18 cellular contexts compared by ENCODE assay signal in genomic region chr2:64217198-64217869, GRCh38.
A peak's percentile ranks its signal among the peaks of the same experiment; 100 is the strongest.
DNase-seq lines count a peak whose midpoint lies in the region; ATAC-seq and TF ChIP-seq lines count a peak whose summit lies in the region.
"Had no signal": no experiment of that assay in that cellular context is flagged by ENCODE, and none has a peak within 500 bp of the region (broad histone marks: within the 10 kb centered on the region; RNA-seq: fewer than 3 reads in every experiment).

No MANE protein-coding gene starts in this region.

- H3K27me3 ChIP-seq in OCI-LY1 (ENCODE audit: insufficient read depth, low read length) (no peaks in the 10 kb centered on the region), endodermal cell (ENCODE audit: control insufficient read depth, insufficient read depth, low read length, poor library complexity, severe bottlenecking) (no peaks in the 10 kb centered on the region)
- H3K27me3 ChIP-seq: BLaER1, SJSA1 had no signal

- 94% methylated on average over 7 to 9 of the region's 9 CpGs for WGBS in endodermal cell (ENCODE audit: insufficient coverage in 1 of 2, insufficient read length in 1 of 2), 2 experiments

- H3K27ac ChIP-seq in OCI-LY1 (ENCODE audit: low read depth, low read length, poor library complexity, severe bottlenecking) (peak overlapping the region; percentile 2), endodermal cell (ENCODE audit: low read depth, low read length) (no peak overlapping the region)
- H3K27ac ChIP-seq: BLaER1, SJSA1 had no signal

- no peak overlapping the region for H2AFZ ChIP-seq in OCI-LY1 (ENCODE audit: low read length)

- H3F3A ChIP-seq in OCI-LY1 (ENCODE audit: insufficient read depth, low read length), result peaks cover 8% of the 10 kb centered on the region; the same call in 1 of the 2 replicates

- no peaks in the 10 kb centered on the region for H3K79me2 ChIP-seq in OCI-LY1 (ENCODE audit: insufficient read depth, low read length)

- H3K36me3 Mint-ChIP-seq in activated naive CD4-positive, alpha-beta T cell treated with anti-CD3 and anti-CD28 coated beads, Interleukin-2, amount 50 U/mL, for 24 hours, result no peaks in the 10 kb centered on the region
- H3K36me3 Mint-ChIP-seq in activated naive CD4-positive, alpha-beta T cell treated with anti-CD3 and anti-CD28 coated beads, Interleukin-2, amount 50 U/mL, for 72 hours, result no peaks in the 10 kb centered on the region
- H3K36me3 Mint-ChIP-seq in endodermal cell (ENCODE audit: low read depth), result no peaks in the 10 kb centered on the region
- no peaks in the 10 kb centered on the region for H3K36me3 Mint-ChIP-seq in stimulated activated memory B cell treated with anti-CD40 and anti-IgM and Interleukin-4, amounts not matched to agents 10 μg/mL and 1 μg/mL and 100 μg/mL, for 72 hours

- no peaks in the 10 kb centered on the region for H3K9me2 ChIP-seq in OCI-LY1 (ENCODE audit: low read depth, low read length)

- H3K4me3 Mint-ChIP-seq in activated naive CD4-positive, alpha-beta T cell treated with anti-CD3 and anti-CD28 coated beads, Interleukin-2, amount 50 U/mL, for 24 hours, result no peak overlapping the region
- no peak overlapping the region for H3K4me3 Mint-ChIP-seq in endodermal cell
- no peak overlapping the region for H3K4me3 Mint-ChIP-seq in stimulated activated memory B cell treated with anti-CD40 and anti-IgM and Interleukin-4, amounts not matched to agents 10 μg/mL and 1 μg/mL and 100 μg/mL, for 72 hours

- H3K9me3 Mint-ChIP-seq in activated naive CD4-positive, alpha-beta T cell treated with anti-CD3 and anti-CD28 coated beads, Interleukin-2, amount 50 U/mL, for 24 hours, result no peaks in the 10 kb centered on the region
- H3K9me3 Mint-ChIP-seq in activated naive CD4-positive, alpha-beta T cell treated with anti-CD3 and anti-CD28 coated beads, Interleukin-2, amount 50 U/mL, for 72 hours, result peaks cover 3 to 4% of the 10 kb centered on the region in 2 donors
- no peaks in the 10 kb centered on the region for H3K9me3 Mint-ChIP-seq in endodermal cell
- peaks cover 5% of the 10 kb centered on the region for H3K9me3 Mint-ChIP-seq in stimulated activated memory B cell treated with anti-CD40 and anti-IgM and Interleukin-4, amounts not matched to agents 10 μg/mL and 1 μg/mL and 100 μg/mL, for 72 hours

- H3K36me3 ChIP-seq in OCI-LY1 (ENCODE audit: insufficient read depth, low read length) (no peaks in the 10 kb centered on the region), endodermal cell (ENCODE audit: control insufficient read depth, insufficient read depth, low read length) (no peaks in the 10 kb centered on the region)
- H3K36me3 ChIP-seq: BLaER1, SJSA1 had no signal

- H3K27me3 Mint-ChIP-seq in activated naive CD4-positive, alpha-beta T cell treated with anti-CD3 and anti-CD28 coated beads, Interleukin-2, amount 50 U/mL, for 24 hours, result no peaks in the 10 kb centered on the region
- H3K27me3 Mint-ChIP-seq in endodermal cell (ENCODE audit: insufficient read depth), result no peaks in the 10 kb centered on the region
- no peaks in the 10 kb centered on the region for H3K27me3 Mint-ChIP-seq in stimulated activated memory B cell treated with anti-CD40 and anti-IgM and Interleukin-4, amounts not matched to agents 10 μg/mL and 1 μg/mL and 100 μg/mL, for 72 hours

- ATAC-seq in activated naive CD4-positive, alpha-beta T cell treated with anti-CD3 and anti-CD28 coated beads, Interleukin-2, amount 50 U/mL, for 72 hours, result no peak
- no peak for ATAC-seq in stimulated activated memory B cell treated with anti-CD40 and anti-IgM and Interleukin-4, amounts not matched to agents 10 μg/mL and 1 μg/mL and 100 μg/mL, for 72 hours
- ATAC-seq in GM18868 (IDR thresholded peaks at IDR 0.05; ENCODE audit: unreplicated experiment) (no peak), GM21576 (IDR thresholded peaks at IDR 0.05; ENCODE audit: unreplicated experiment) (no peak)
- ATAC-seq: GM12878 had no signal

- peaks cover 64% of the 10 kb centered on the region for H3K4me1 ChIP-seq in OCI-LY1 (ENCODE audit: insufficient read depth, low read length, severe bottlenecking)
- H3K4me1 ChIP-seq in endodermal cell (ENCODE audit: control insufficient read depth, insufficient read depth, low read length), result peaks cover 10% of the 10 kb centered on the region

- DNase-seq in activated naive CD4-positive, alpha-beta T cell treated with anti-CD3 and anti-CD28 coated beads, Interleukin-2, amount 50 U/mL, for 72 hours (ENCODE audit: low spot score in 2 of 2), result no peak
- DNase-seq in endodermal cell, result no peak
- no peak for DNase-seq in stimulated activated naive CD4-positive, alpha-beta T cell (lab: John Stamatoyannopoulos, UW)
- DNase-seq: 8988T, DMS 273 treated with DMSO at 0.1 percent for 48 hours, GDM1, H7, IMR-90, NCI-H187, NCI-H69 had no signal

- no peak overlapping the region for H3K9ac ChIP-seq in OCI-LY1 (ENCODE audit: low read length)
- no peak overlapping the region for H3K9ac ChIP-seq in endodermal cell (ENCODE audit: extremely low read depth, low read length, poor library complexity, severe bottlenecking)
- H3K9ac ChIP-seq: BLaER1 had no signal

- H3K27ac Mint-ChIP-seq in activated naive CD4-positive, alpha-beta T cell treated with anti-CD3 and anti-CD28 coated beads, Interleukin-2, amount 50 U/mL, for 24 hours, result peak overlapping the region; percentile 23
- no peak overlapping the region for H3K27ac Mint-ChIP-seq in activated naive CD4-positive, alpha-beta T cell treated with anti-CD3 and anti-CD28 coated beads, Interleukin-2, amount 50 U/mL, for 72 hours
- no peak overlapping the region for H3K27ac Mint-ChIP-seq in endodermal cell
- peak overlapping the region; percentile 98 for H3K27ac Mint-ChIP-seq in stimulated activated memory B cell treated with anti-CD40 and anti-IgM and Interleukin-4, amounts not matched to agents 10 μg/mL and 1 μg/mL and 100 μg/mL, for 72 hours

- H3K4me1 Mint-ChIP-seq in activated naive CD4-positive, alpha-beta T cell treated with anti-CD3 and anti-CD28 coated beads, Interleukin-2, amount 50 U/mL, for 24 hours, result peaks cover 77% of the 10 kb centered on the region
- peaks cover 44% of the 10 kb centered on the region for H3K4me1 Mint-ChIP-seq in endodermal cell
- H3K4me1 Mint-ChIP-seq in stimulated activated memory B cell treated with anti-CD40 and anti-IgM and Interleukin-4, amounts not matched to agents 10 μg/mL and 1 μg/mL and 100 μg/mL, for 72 hours, result peaks cover 43% of the 10 kb centered on the region

- H3K9me3 ChIP-seq in OCI-LY1 (ENCODE audit: low read length) (no peaks in the 10 kb centered on the region), endodermal cell (ENCODE audit: control insufficient read depth, low read length) (no peaks in the 10 kb centered on the region)
- H3K9me3 ChIP-seq: BLaER1, SJSA1 had no signal

- H4K20me1 ChIP-seq in OCI-LY1 (ENCODE audit: insufficient read depth, low read length), result no peaks in the 10 kb centered on the region
- H4K20me1 ChIP-seq: BLaER1 had no signal

- H3K4me3 ChIP-seq in OCI-LY1 (ENCODE audit: low read depth, low read length, poor library complexity, severe bottlenecking) (no peak overlapping the region), endodermal cell (ENCODE audit: low read length) (no peak overlapping the region)
- H3K4me3 ChIP-seq: BLaER1, GM12878, SJSA1 had no signal

- peak; percentile 26; the same call in 1 of the 2 replicates for TF ChIP-seq CTCF in OCI-LY1 (IDR thresholded peaks at IDR 0.05; ENCODE audit: low read length)
- peak; percentile 53 for TF ChIP-seq CTCF in endodermal cell (conservative IDR thresholded peaks at IDR 0.05)

- no peak overlapping the region for H3K4me2 ChIP-seq in OCI-LY1 (ENCODE audit: low read length)
- H3K4me2 ChIP-seq: BLaER1 had no signal

Comparison
In these comparisons a context has a peak if more than half of its experiments do, and no peak if none do; other contexts are left out.
1. H3K27ac Mint-ChIP-seq: peak in activated naive CD4-positive, alpha-beta T cell treated with anti-CD3 and anti-CD28 coated beads, Interleukin-2, amount 50 U/mL, for 24 hours (single experiment) and stimulated activated memory B cell treated with anti-CD40 and anti-IgM and Interleukin-4, amounts not matched to agents 10 μg/mL and 1 μg/mL and 100 μg/mL, for 72 hours (single experiment); none in activated naive CD4-positive, alpha-beta T cell treated with anti-CD3 and anti-CD28 coated beads, Interleukin-2, amount 50 U/mL, for 72 hours (0 of 2) and endodermal cell (single experiment).